In genomic region chr1:1567152-1567830, GRCh38 we compare ENCODE assay signal across 11 cellular contexts. TPM values are rescaled to one million over a fixed set of nuclear protein-coding genes. Genes with fewer than 3 reads are reported as not detected.
DNase-seq lines count a peak whose midpoint lies in the region; ATAC-seq and TF ChIP-seq lines count a peak whose summit lies in the region.
"Had no signal": no experiment of that assay in that cellular context is flagged by ENCODE, and none has a peak within 500 bp of the region (broad histone marks: within the 10 kb centered on the region; RNA-seq: fewer than 3 reads in every experiment).

No MANE protein-coding gene starts in this region.

- DNase-seq in brain microvascular endothelial cell: peak; percentile 49
- DNase-seq in natural killer cell: no peak
- DNase-seq in NCI-H1694 treated with DMSO at 0.1 percent for 48 hours (lab: John Stamatoyannopoulos, UW): no peak
- DNase-seq in NCI-H524 (lab: John Stamatoyannopoulos, UW): no peak
- DNase-seq in GM13976 (ENCODE audit: low spot score): no peak
- DNase-seq: IMR-90; kidney glomerular epithelial cell; NCI-H1694; NCI-H82; stimulated activated CD8-positive, alpha-beta memory T cell treated with anti-CD3 and anti-CD28 coated beads, Interleukin-4, amount 100 ng/mL, for 48 hours had no signal

- no peaks in the 10 kb centered on the region for H3K36me3 Mint-ChIP-seq in natural killer cell

- H3K9me3 ChIP-seq in HUES6 (ENCODE audit: control insufficient read depth, insufficient read depth, low read depth, low read length): no peaks in the 10 kb centered on the region

- intact Hi-C loops in natural killer cell (cut with micrococcal nuclease): no loop called here

- H3K4me1 Mint-ChIP-seq in natural killer cell: peaks cover 34 to 35% of the 10 kb centered on the region in 2 donors

- H3K27me3 ChIP-seq in HUES6 (ENCODE audit: control insufficient read depth, insufficient read depth, low read length) (no peaks in the 10 kb centered on the region), brain microvascular endothelial cell (replicated peaks) (no peaks in the 10 kb centered on the region)

- H3K4me3 Mint-ChIP-seq in natural killer cell: peak overlapping the region; percentile 31

- H3K27me3 Mint-ChIP-seq in natural killer cell (ENCODE audit: low read depth in 2 of 2): no peaks in the 10 kb centered on the region

- H3K4me3 ChIP-seq in HUES6 (ENCODE audit: low read depth, low read length) (no peak overlapping the region), brain microvascular endothelial cell (ENCODE audit: low read depth, low read length) (no peak overlapping the region)

- H3K36me3 ChIP-seq in HUES6 (ENCODE audit: control insufficient read depth, insufficient read depth, low read length): peaks cover 46% of the 10 kb centered on the region
- H3K36me3 ChIP-seq in brain microvascular endothelial cell (replicated peaks): peaks cover 21% of the 10 kb centered on the region

- ATAC-seq in natural killer cell: peak in 1 of 3 donors; percentile 51

- H3K4me1 ChIP-seq in HUES6 (ENCODE audit: control insufficient read depth, insufficient read depth, low read length): peaks cover 3% of the 10 kb centered on the region; the same call in 1 of the 2 replicates

- TF ChIP-seq CTCF in brain microvascular endothelial cell (IDR thresholded peaks at IDR 0.05; ENCODE audit: low read depth, low read length, missing control alignments): no peak
- no peak for TF ChIP-seq CTCF in natural killer cell (IDR thresholded peaks at IDR 0.05)
- no peak for TF ChIP-seq CTCF in GM13976 (IDR thresholded peaks at IDR 0.05; ENCODE audit: borderline replicate concordance, control extremely low read depth, extremely low read depth, insufficient read depth, missing control alignments)

- H3K9ac ChIP-seq in HUES6 (ENCODE audit: low read length): no peak overlapping the region

- H3K27ac Mint-ChIP-seq in natural killer cell: peak overlapping the region; percentile 71 to 80

- H3K9me3 Mint-ChIP-seq in natural killer cell: no peaks in the 10 kb centered on the region

- H3K27ac ChIP-seq in HUES6 (ENCODE audit: low read depth, low read length) (peak overlapping the region; percentile 63), brain microvascular endothelial cell (peak overlapping the region; percentile 72)

- in situ Hi-C loops in brain microvascular endothelial cell (cut with HindIII; ENCODE audit: low pct_ligation_motif_present, low sequenced_read_pairs) (no loop called here), GM13976 (cut with MboI; ENCODE audit: low sequenced_read_pairs, unreplicated experiment) (no loop called here)

RNA-seq across cellular contexts. Expression of gene SSU72, which starts 7.4 kb away (rescaled TPM):
- 100 to 1,000 TPM in 1 of 3 donors, 10 to 100 TPM in 2; 87.5 to 107 (median 93.9) TPM for total RNA-seq in natural killer cell

RNA-seq across cellular contexts. Expression of gene TMEM240, which starts 26.9 kb away (rescaled TPM):
- under 1 TPM; 0.35 to 1.00 (median 0.83) TPM for total RNA-seq in natural killer cell

RNA-seq across cellular contexts. Expression of gene FNDC10, which starts 32.6 kb away (rescaled TPM):
- 1 to 10 TPM; 2.8 to 3.2 (median 3.0) TPM for total RNA-seq in natural killer cell

RNA-seq across cellular contexts. Expression of gene MIB2, which starts 48.0 kb away (rescaled TPM):
- 10 to 100 TPM; 44.9 to 54.1 (median 46.0) TPM for total RNA-seq in natural killer cell

RNA-seq across cellular contexts. Expression of gene ATAD3A, which starts 55.3 kb away (rescaled TPM):
- total RNA-seq in natural killer cell: 10 to 100 TPM; 17.3 to 37.3 (median 22.2) TPM
